ENCODE assay signal across 8 cellular contexts in genomic region chr19:18543814-18544475, GRCh38. TPM values are rescaled to one million over a fixed set of nuclear protein-coding genes. Genes with fewer than 3 reads are reported as not detected.
A peak's percentile ranks its signal among the peaks of the same experiment; 100 is the strongest.
DNase-seq lines count a peak whose midpoint lies in the region; ATAC-seq and TF ChIP-seq lines count a peak whose summit lies in the region.

No MANE protein-coding gene starts in this region.

- H3K79me2 ChIP-seq in DOHH2 (ENCODE audit: control insufficient read depth, low read length): peaks cover 13% of the 10 kb centered on the region

- H3F3A ChIP-seq in DOHH2 (ENCODE audit: control insufficient read depth, insufficient read depth): no peaks in the 10 kb centered on the region

- H3K9me3 ChIP-seq in DOHH2 (ENCODE audit: control insufficient read depth, insufficient read depth, low read length): no peaks in the 10 kb centered on the region
- no peaks in the 10 kb centered on the region for H3K9me3 ChIP-seq in SJSA1 (replicated peaks)

- ATAC-seq in GM21447 (IDR thresholded peaks at IDR 0.05; ENCODE audit: unreplicated experiment): peak; percentile 80
- ATAC-seq in activated naive CD4-positive, alpha-beta T cell treated with anti-CD3 and anti-CD28 coated beads, Interleukin-2, amount 50 U/mL, for 72 hours: peak; percentile 84 to 87
- ATAC-seq in left ventricle myocardium superior: peak; percentile 56

- H3K27ac ChIP-seq in DOHH2 (ENCODE audit: low read depth, low read length): no peak overlapping the region
- no peak overlapping the region for H3K27ac ChIP-seq in SJSA1

- H3K27me3 ChIP-seq in DOHH2 (ENCODE audit: control insufficient read depth, low read length): no peaks in the 10 kb centered on the region
- H3K27me3 ChIP-seq in SJSA1 (replicated peaks): no peaks in the 10 kb centered on the region

- H3K4me1 ChIP-seq in DOHH2 (ENCODE audit: control insufficient read depth, low read length): peaks cover 20% of the 10 kb centered on the region
- H3K4me1 ChIP-seq in SJSA1 (replicated peaks): peaks cover 10% of the 10 kb centered on the region

- in situ Hi-C loops in ACHN (cut with HindIII; ENCODE audit: low pct_ligation_motif_present, low pct_unique_long_range_greater_than_20kb, low sequenced_read_pairs): no loop called here

- no peaks in the 10 kb centered on the region for H3K9me3 Mint-ChIP-seq in IgD-negative memory B cell
- H3K9me3 Mint-ChIP-seq in activated naive CD4-positive, alpha-beta T cell treated with anti-CD3 and anti-CD28 coated beads, Interleukin-2, amount 50 U/mL, for 72 hours: no peaks in the 10 kb centered on the region

- H3K36me3 ChIP-seq in DOHH2 (ENCODE audit: control insufficient read depth, low read length) (peaks cover 27% of the 10 kb centered on the region), SJSA1 (peaks cover 27% of the 10 kb centered on the region)

- peaks cover 6 to 13% (median 11%) of the 10 kb centered on the region in 3 donors for H3K4me1 Mint-ChIP-seq in IgD-negative memory B cell

- intact Hi-C loops in left ventricle myocardium superior (cut with micrococcal nuclease): no loop called here

- H3K4me3 ChIP-seq in DOHH2 (ENCODE audit: low read length) (peak overlapping the region; percentile 89), SJSA1 (peak overlapping the region; percentile 47), retinal pigment epithelial cell (ENCODE audit: low read length) (peak overlapping the region; percentile 46)

- DNase-seq in SJSA1 (ENCODE audit: low read depth in 1 of 2, low spot score in 2 of 2): peak in 1 of 2 experiments; percentile 33
- DNase-seq in activated naive CD4-positive, alpha-beta T cell treated with anti-CD3 and anti-CD28 coated beads, Interleukin-2, amount 50 U/mL, for 72 hours (ENCODE audit: low spot score in 2 of 2): peak; percentile 72 to 88
- DNase-seq in left ventricle myocardium superior: peak; percentile 53
- no peak for DNase-seq in retinal pigment epithelial cell (ENCODE audit: low read depth)
- no peak for DNase-seq in ACHN

- no peak for TF ChIP-seq CTCF in DOHH2 (IDR thresholded peaks at IDR 0.05; ENCODE audit: low read depth, low read length, poor library complexity, severe bottlenecking)
- TF ChIP-seq CTCF in retinal pigment epithelial cell (conservative IDR thresholded peaks at IDR 0.05; ENCODE audit: low read depth, low read length): no peak

- H3K27me3 Mint-ChIP-seq in IgD-negative memory B cell: no peaks in the 10 kb centered on the region

- peak overlapping the region; percentile 82 for H3K4me2 ChIP-seq in DOHH2 (ENCODE audit: low read length)

- no peaks in the 10 kb centered on the region for H4K20me1 ChIP-seq in DOHH2 (ENCODE audit: control insufficient read depth, insufficient read depth, low read depth, low read length)

- no peaks in the 10 kb centered on the region for H3K36me3 Mint-ChIP-seq in IgD-negative memory B cell
- H3K36me3 Mint-ChIP-seq in activated naive CD4-positive, alpha-beta T cell treated with anti-CD3 and anti-CD28 coated beads, Interleukin-2, amount 50 U/mL, for 72 hours: peaks cover 8 to 17% of the 10 kb centered on the region in 2 donors

- H3K4me3 Mint-ChIP-seq in IgD-negative memory B cell: peak overlapping the region; percentile 90 to 99 (median 94)

- no peaks in the 10 kb centered on the region for H3K9me2 ChIP-seq in DOHH2 (replicated peaks; ENCODE audit: control insufficient read depth, low read length)

- H3K27ac Mint-ChIP-seq in IgD-negative memory B cell: peak overlapping the region; percentile 81 to 88 (median 86)
- H3K27ac Mint-ChIP-seq in activated naive CD4-positive, alpha-beta T cell treated with anti-CD3 and anti-CD28 coated beads, Interleukin-2, amount 50 U/mL, for 72 hours: peak overlapping the region; percentile 95 to 97

RNA-seq across cellular contexts. Expression of gene FKBP8, which starts 0.6 kb away (rescaled TPM):
- 120 TPM for polyA plus RNA-seq in IgD-negative memory B cell
- total RNA-seq in SJSA1 (2014; rRNA removed; shearing (Covaris generic)): 212 and 288 TPM in 2 replicates
- 100 to 1,000 TPM; 153 to 236 TPM for total RNA-seq in activated naive CD4-positive, alpha-beta T cell treated with anti-CD3 and anti-CD28 coated beads, Interleukin-2, amount 50 U/mL, for 72 hours
- total RNA-seq in left ventricle myocardium superior: 181 TPM

RNA-seq across cellular contexts. Expression of gene KXD1, which starts 13.7 kb away (rescaled TPM):
- 82.8 TPM for polyA plus RNA-seq in IgD-negative memory B cell
- total RNA-seq in SJSA1 (2014; rRNA removed; shearing (Covaris generic)): 88.0 and 89.8 TPM in 2 replicates
- 100 to 1,000 TPM in 1 of 2 donors, 10 to 100 TPM in 1; 75.8 to 122 TPM for total RNA-seq in activated naive CD4-positive, alpha-beta T cell treated with anti-CD3 and anti-CD28 coated beads, Interleukin-2, amount 50 U/mL, for 72 hours
- 43.9 TPM for total RNA-seq in left ventricle myocardium superior

RNA-seq across cellular contexts. Expression of gene ELL, which starts 22.1 kb away (rescaled TPM):
- polyA plus RNA-seq in IgD-negative memory B cell: 19.7 TPM
- 14.3 and 14.8 TPM in 2 replicates for total RNA-seq in SJSA1 (2014; rRNA removed; shearing (Covaris generic))
- 10 to 100 TPM; 18.8 to 23.0 TPM for total RNA-seq in activated naive CD4-positive, alpha-beta T cell treated with anti-CD3 and anti-CD28 coated beads, Interleukin-2, amount 50 U/mL, for 72 hours
- total RNA-seq in left ventricle myocardium superior: 9.3 TPM

RNA-seq across cellular contexts. Expression of gene UBA52, which starts 27.7 kb away (rescaled TPM):
- polyA plus RNA-seq in IgD-negative memory B cell: 1,891 TPM
- 745 and 1,061 TPM in 2 replicates for total RNA-seq in SJSA1 (2014; rRNA removed; shearing (Covaris generic))
- 1,000 to 10,000 TPM; 1,677 to 1,782 TPM for total RNA-seq in activated naive CD4-positive, alpha-beta T cell treated with anti-CD3 and anti-CD28 coated beads, Interleukin-2, amount 50 U/mL, for 72 hours
- 725 TPM for total RNA-seq in left ventricle myocardium superior

RNA-seq across cellular contexts. Expression of gene REX1BD, which starts 44.7 kb away (rescaled TPM):
- 138 TPM for polyA plus RNA-seq in IgD-negative memory B cell
- 84.0 and 198 TPM in 2 replicates for total RNA-seq in SJSA1 (2014; rRNA removed; shearing (Covaris generic))
- 10 to 100 TPM; 25.2 to 64.0 TPM for total RNA-seq in activated naive CD4-positive, alpha-beta T cell treated with anti-CD3 and anti-CD28 coated beads, Interleukin-2, amount 50 U/mL, for 72 hours
- total RNA-seq in left ventricle myocardium superior: 75.8 TPM

Comparison
In these comparisons a context has a peak if more than half of its experiments do, and no peak if none do; other contexts are left out.
1. DNase-seq: peak in activated naive CD4-positive, alpha-beta T cell treated with anti-CD3 and anti-CD28 coated beads, Interleukin-2, amount 50 U/mL, for 72 hours (2 of 2) and left ventricle myocardium superior (single experiment); none in retinal pigment epithelial cell (single experiment) and ACHN (single experiment).
2. Peak in every context shown above with its lines, with median percentiles within 50 percentile points of each other: H3K4me3 ChIP-seq and ATAC-seq.